Comparison of ENCODE assay signal across 39 cellular contexts in the genomic region with DNA sequence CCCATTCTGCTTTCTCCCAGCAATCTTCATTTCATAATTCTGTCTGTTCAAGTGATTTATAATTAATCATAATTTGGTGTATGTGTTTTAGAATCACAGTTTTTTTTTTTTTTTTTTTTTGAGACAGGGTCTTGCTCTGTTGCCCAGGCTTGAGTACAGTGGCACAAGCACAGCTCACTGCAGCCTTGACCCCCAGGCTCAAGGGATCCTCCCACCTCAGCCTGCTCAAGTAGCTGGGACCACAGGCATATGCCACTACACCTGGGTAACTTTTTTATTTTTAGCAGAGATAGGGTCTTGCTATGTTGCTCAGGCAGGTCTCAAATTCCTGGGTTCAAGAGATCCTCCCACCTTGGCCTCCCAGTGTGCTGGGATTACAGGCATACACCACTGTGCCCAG. TPM values are rescaled to one million over a fixed set of nuclear protein-coding genes. Genes with fewer than 3 reads are reported as not detected.
"Had no signal": no experiment of that assay in that cellular context is flagged by ENCODE, and none has a peak within 500 bp of the region (broad histone marks: within the 10 kb centered on the region; RNA-seq: fewer than 3 reads in every experiment).

No MANE protein-coding gene starts in this region.

- H3K27me3 ChIP-seq: MG63 had no signal

- DNase-seq: Karpas-422, Kasumi-1, MG63, MM.1S, MV-4-11, NCI-H1048, NCI-H1092, NCI-H1092 treated with DMSO at 0.1 percent for 48 hours, NCI-H1105, NCI-H1105 treated with DMSO at 0.1 percent for 48 hours, NCI-H1417, NCI-H1417 treated with DMSO at 0.1 percent for 48 hours, NCI-H1436, NCI-H1436 treated with DMSO at 0.1 percent for 48 hours, NCI-H146, NCI-H1694, NCI-H1694 treated with DMSO at 0.1 percent for 48 hours, NCI-H187, NCI-H187 treated with DMSO at 0.1 percent for 48 hours, NCI-H1930, NCI-H2029, NCI-H2029 treated with DMSO at 0.1 percent for 48 hours, NCI-H2081, NCI-H2081 treated with DMSO at 0.1 percent for 48 hours, NCI-H2107, NCI-H2171, NCI-H2171 treated with DMSO at 0.1 percent for 48 hours, NCI-H2227 treated with DMSO at 0.1 percent for 48 hours, NCI-H226, NCI-H345, NCI-H446, NCI-H446 treated with DMSO at 0.1 percent for 48 hours, NCI-H510A, NCI-H510A treated with DMSO at 0.1 percent for 48 hours, NCI-H524 had no signal

- H3K4me3 ChIP-seq: MG63 had no signal

RNA-seq across cellular contexts. Expression of gene PLA2G12B, which starts 49.2 kb away (rescaled TPM):
- total RNA-seq: LHCN-M2, M059J, MCF 10A, NCI-H460 had no signal
